1 cellular context compared by ENCODE assay signal in genomic region chr11:96229354-96229973, GRCh38.
TF ChIP-seq lines count a peak whose summit lies in the region.

No MANE protein-coding gene starts in this region.

TF ChIP-seq in GM23338, 12 proteins besides CTCF, POLR2A, EP300 and RAD21 (continued from another document):
- no peak for TF ChIP-seq ZNF462 (CRISPR knock-in tag; IDR thresholded peaks at IDR 0.05)
- no peak for TF ChIP-seq STAT1 (IDR thresholded peaks at IDR 0.05; ENCODE audit: unreplicated experiment)
